Comparison of ENCODE assay signal across 1 cellular context in the genomic region with DNA sequence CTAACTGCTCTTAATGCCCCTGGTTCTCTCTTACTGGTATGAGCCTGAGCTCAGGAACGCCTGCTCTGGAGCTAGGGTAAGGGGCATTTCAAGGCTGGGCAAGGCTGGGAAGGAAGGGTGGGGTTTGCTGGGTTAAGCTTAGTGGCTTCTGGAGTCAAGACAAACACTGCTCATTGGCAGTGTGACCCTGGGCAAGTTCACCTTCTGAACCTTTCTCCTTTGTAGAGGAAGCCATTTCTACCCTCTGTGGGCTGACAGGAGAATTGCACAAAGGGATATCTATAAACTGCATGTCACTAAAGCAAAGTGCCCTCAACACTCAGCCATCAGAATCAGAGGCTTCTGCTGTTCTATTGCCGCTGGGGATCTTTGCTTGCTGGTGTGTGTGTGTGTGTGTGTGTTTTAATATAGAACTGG.
TF ChIP-seq lines count a peak whose summit lies in the region.

No MANE protein-coding gene starts in this region.

TF ChIP-seq in IMR-90, 13 proteins besides CTCF, POLR2A, EP300 and RAD21 (continued from another document):
- TF ChIP-seq, protein P1, sequence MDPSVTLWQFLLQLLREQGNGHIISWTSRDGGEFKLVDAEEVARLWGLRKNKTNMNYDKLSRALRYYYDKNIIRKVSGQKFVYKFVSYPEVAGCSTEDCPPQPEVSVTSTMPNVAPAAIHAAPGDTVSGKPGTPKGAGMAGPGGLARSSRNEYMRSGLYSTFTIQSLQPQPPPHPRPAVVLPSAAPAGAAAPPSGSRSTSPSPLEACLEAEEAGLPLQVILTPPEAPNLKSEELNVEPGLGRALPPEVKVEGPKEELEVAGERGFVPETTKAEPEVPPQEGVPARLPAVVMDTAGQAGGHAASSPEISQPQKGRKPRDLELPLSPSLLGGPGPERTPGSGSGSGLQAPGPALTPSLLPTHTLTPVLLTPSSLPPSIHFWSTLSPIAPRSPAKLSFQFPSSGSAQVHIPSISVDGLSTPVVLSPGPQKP (IDR thresholded peaks at IDR 0.05; ENCODE audit: borderline replicate concordance, low read depth, low read length) = no peak
- TF ChIP-seq FOS (IDR thresholded peaks at IDR 0.05; ENCODE audit: low read depth, low read length) (no peak), MAFK (IDR thresholded peaks at IDR 0.05; ENCODE audit: low read depth, low read length) (no peak), NFE2L2 (IDR thresholded peaks at IDR 0.05; ENCODE audit: low read depth, low read length) (no peak), RCOR1 (IDR thresholded peaks at IDR 0.05; ENCODE audit: insufficient replicate concordance, low read length) (no peak), CEBPB (IDR thresholded peaks at IDR 0.05; ENCODE audit: low read depth, low read length) (no peak)
- TF ChIP-seq, protein P2, sequence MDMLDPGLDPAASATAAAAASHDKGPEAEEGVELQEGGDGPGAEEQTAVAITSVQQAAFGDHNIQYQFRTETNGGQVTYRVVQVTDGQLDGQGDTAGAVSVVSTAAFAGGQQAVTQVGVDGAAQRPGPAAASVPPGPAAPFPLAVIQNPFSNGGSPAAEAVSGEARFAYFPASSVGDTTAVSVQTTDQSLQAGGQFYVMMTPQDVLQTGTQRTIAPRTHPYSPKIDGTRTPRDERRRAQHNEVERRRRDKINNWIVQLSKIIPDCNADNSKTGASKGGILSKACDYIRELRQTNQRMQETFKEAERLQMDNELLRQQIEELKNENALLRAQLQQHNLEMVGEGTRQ (IDR thresholded peaks at IDR 0.05; ENCODE audit: low read depth, low read length) = no peak
